Comparison of ENCODE assay signal across 34 cellular contexts in genomic region chrX:149571770-149572169, GRCh38. TPM values are rescaled to one million over a fixed set of nuclear protein-coding genes. Genes with fewer than 3 reads are reported as not detected.
"Had no signal": no experiment of that assay in that cellular context is flagged by ENCODE, and none has a peak within 500 bp of the region (broad histone marks: within the 10 kb centered on the region; RNA-seq: fewer than 3 reads in every experiment).

No MANE protein-coding gene starts in this region.

- ATAC-seq: activated naive CD8-positive, alpha-beta T cell treated with anti-CD3 and anti-CD28 coated beads, Interleukin-2, amount 50 U/mL, for 24 hours; activated T-helper 17 cell treated with anti-CD3 and anti-CD28 coated beads, Interleukin-2, amount 50 U/mL, for 72 hours; gastrocnemius medialis; naive thymus-derived CD4-positive, alpha-beta T cell; pancreas; psoas muscle; stimulated activated memory B cell treated with anti-CD40 and anti-IgM and Interleukin-4, amounts not matched to agents 10 μg/mL and 1 μg/mL and 100 μg/mL, for 72 hours; stimulated activated naive CD8-positive, alpha-beta T cell treated with anti-CD3 and anti-CD28 coated beads, Interleukin-15, amount 100 ng/mL, for 72 hours; T-cell had no signal

- H3K36me3 ChIP-seq: gastrocnemius medialis, pancreas, upper lobe of left lung had no signal

- DNase-seq: activated CD4-positive, alpha-beta memory T cell treated with anti-CD3 and anti-CD28 coated beads, Interleukin-2, amount 10 ng/mL, durations not matched to agents 7 days and 5 days; activated CD4-positive, alpha-beta T cell treated with anti-CD3 and anti-CD28 coated beads, Interleukin-2, amount 10 ng/mL, durations not matched to agents 7 days and 5 days; activated CD8-positive, alpha-beta memory T cell treated with anti-CD3 and anti-CD28 coated beads, Interleukin-2, amount 50 U/mL, for 48 hours; activated naive CD8-positive, alpha-beta T cell treated with anti-CD3 and anti-CD28 coated beads, Interleukin-2, amount 50 U/mL, for 24 hours; activated T-cell treated with anti-CD3 and anti-CD28 coated beads, Interleukin-2, amount 50 U/mL, for 24 hours; amygdala; effector memory CD4-positive, alpha-beta T cell; erythroblast; gastrocnemius medialis; glutamatergic neuron; kidney; naive thymus-derived CD4-positive, alpha-beta T cell; nucleus accumbens; pancreas; psoas muscle; stimulated activated CD4-positive, alpha-beta T cell treated with anti-CD3 and anti-CD28 coated beads, Interleukin-1b, Interleukin-23, amount 100 ng/mL, for 48 hours; stimulated activated CD4-positive, alpha-beta T cell treated with anti-CD3 and anti-CD28 coated beads, Interleukin-4, amount 100 ng/mL, for 4 hours; stimulated activated CD8-positive, alpha-beta memory T cell treated with anti-CD3 and anti-CD28 coated beads, Interleukin-4, amount 100 ng/mL, for 48 hours; stimulated activated naive CD8-positive, alpha-beta T cell treated with anti-CD3 and anti-CD28 coated beads, Interleukin-15, amount 100 ng/mL, for 72 hours; substantia nigra; T-cell; upper lobe of left lung had no signal

- H3K27me3 ChIP-seq: gastrocnemius medialis, upper lobe of left lung had no signal

- H3K4me3 Mint-ChIP-seq: activated CD4-positive, alpha-beta memory T cell treated with anti-CD3 and anti-CD28 coated beads, Interleukin-2, amount 10 ng/mL, durations not matched to agents 7 days and 5 days; activated CD4-positive, alpha-beta T cell treated with anti-CD3 and anti-CD28 coated beads, Interleukin-2, amount 10 ng/mL, durations not matched to agents 7 days and 5 days; activated naive CD4-positive, alpha-beta T cell treated with anti-CD3 and anti-CD28 coated beads, Interleukin-2, amount 50 U/mL, for 24 hours; activated naive CD8-positive, alpha-beta T cell treated with anti-CD3 and anti-CD28 coated beads, Interleukin-2, amount 50 U/mL, for 24 hours; activated T-cell treated with anti-CD3 and anti-CD28 coated beads, Interleukin-2, amount 50 U/mL, for 24 hours; activated T-helper 17 cell treated with anti-CD3 and anti-CD28 coated beads, Interleukin-2, amount 50 U/mL, for 72 hours; central memory CD8-positive, alpha-beta T cell; mesothelial cell of epicardium; naive thymus-derived CD4-positive, alpha-beta T cell; stimulated activated memory B cell treated with anti-CD40 and anti-IgM and Interleukin-4, amounts not matched to agents 10 μg/mL and 1 μg/mL and 100 μg/mL, for 72 hours; stimulated activated naive CD8-positive, alpha-beta T cell treated with anti-CD3 and anti-CD28 coated beads, Interleukin-15, amount 100 ng/mL, for 72 hours; T-cell had no signal

- H3K27me3 Mint-ChIP-seq: activated CD4-positive, alpha-beta memory T cell treated with anti-CD3 and anti-CD28 coated beads, Interleukin-2, amount 10 ng/mL, durations not matched to agents 7 days and 5 days; activated CD4-positive, alpha-beta T cell treated with anti-CD3 and anti-CD28 coated beads, Interleukin-2, amount 10 ng/mL, durations not matched to agents 7 days and 5 days; activated naive CD4-positive, alpha-beta T cell treated with anti-CD3 and anti-CD28 coated beads, Interleukin-2, amount 50 U/mL, for 24 hours; activated T-helper 17 cell treated with anti-CD3 and anti-CD28 coated beads, Interleukin-2, amount 50 U/mL, for 72 hours; naive thymus-derived CD4-positive, alpha-beta T cell; stimulated activated memory B cell treated with anti-CD40 and anti-IgM and Interleukin-4, amounts not matched to agents 10 μg/mL and 1 μg/mL and 100 μg/mL, for 72 hours; stimulated activated naive CD8-positive, alpha-beta T cell treated with anti-CD3 and anti-CD28 coated beads, Interleukin-15, amount 100 ng/mL, for 72 hours had no signal

- H3K27ac Mint-ChIP-seq: activated CD4-positive, alpha-beta memory T cell treated with anti-CD3 and anti-CD28 coated beads, Interleukin-2, amount 10 ng/mL, durations not matched to agents 7 days and 5 days; activated CD4-positive, alpha-beta T cell treated with anti-CD3 and anti-CD28 coated beads, Interleukin-2, amount 10 ng/mL, durations not matched to agents 7 days and 5 days; activated naive CD4-positive, alpha-beta T cell treated with anti-CD3 and anti-CD28 coated beads, Interleukin-2, amount 50 U/mL, for 24 hours; activated naive CD8-positive, alpha-beta T cell treated with anti-CD3 and anti-CD28 coated beads, Interleukin-2, amount 50 U/mL, for 24 hours; activated T-cell treated with anti-CD3 and anti-CD28 coated beads, Interleukin-2, amount 50 U/mL, for 24 hours; mesothelial cell of epicardium; stimulated activated memory B cell treated with anti-CD40 and anti-IgM and Interleukin-4, amounts not matched to agents 10 μg/mL and 1 μg/mL and 100 μg/mL, for 72 hours; stimulated activated naive CD8-positive, alpha-beta T cell treated with anti-CD3 and anti-CD28 coated beads, Interleukin-15, amount 100 ng/mL, for 72 hours; T-cell had no signal

- H3K4me1 Mint-ChIP-seq: activated naive CD4-positive, alpha-beta T cell treated with anti-CD3 and anti-CD28 coated beads, Interleukin-2, amount 50 U/mL, for 24 hours; activated T-helper 17 cell treated with anti-CD3 and anti-CD28 coated beads, Interleukin-2, amount 50 U/mL, for 72 hours; central memory CD8-positive, alpha-beta T cell; stimulated activated memory B cell treated with anti-CD40 and anti-IgM and Interleukin-4, amounts not matched to agents 10 μg/mL and 1 μg/mL and 100 μg/mL, for 72 hours had no signal

- H3K9me3 ChIP-seq: gastrocnemius medialis, pancreas, psoas muscle, upper lobe of left lung had no signal

- H3K4me2 ChIP-seq: smooth muscle cell had no signal

- H3K27ac ChIP-seq: gastrocnemius medialis, pancreas, psoas muscle, upper lobe of left lung had no signal

- H3K4me1 ChIP-seq: gastrocnemius medialis, pancreas, psoas muscle, upper lobe of left lung had no signal

- FAIRE-seq: bronchial epithelial cell, colon, kidney, pancreas had no signal

- H3K9me3 Mint-ChIP-seq: activated CD4-positive, alpha-beta memory T cell treated with anti-CD3 and anti-CD28 coated beads, Interleukin-2, amount 10 ng/mL, durations not matched to agents 7 days and 5 days; activated CD4-positive, alpha-beta T cell treated with anti-CD3 and anti-CD28 coated beads, Interleukin-2, amount 10 ng/mL, durations not matched to agents 7 days and 5 days; activated naive CD4-positive, alpha-beta T cell treated with anti-CD3 and anti-CD28 coated beads, Interleukin-2, amount 50 U/mL, for 24 hours; activated naive CD8-positive, alpha-beta T cell treated with anti-CD3 and anti-CD28 coated beads, Interleukin-2, amount 50 U/mL, for 24 hours; activated T-cell treated with anti-CD3 and anti-CD28 coated beads, Interleukin-2, amount 50 U/mL, for 24 hours; activated T-helper 17 cell treated with anti-CD3 and anti-CD28 coated beads, Interleukin-2, amount 50 U/mL, for 72 hours; central memory CD8-positive, alpha-beta T cell; naive thymus-derived CD4-positive, alpha-beta T cell; stimulated activated memory B cell treated with anti-CD40 and anti-IgM and Interleukin-4, amounts not matched to agents 10 μg/mL and 1 μg/mL and 100 μg/mL, for 72 hours; stimulated activated naive CD8-positive, alpha-beta T cell treated with anti-CD3 and anti-CD28 coated beads, Interleukin-15, amount 100 ng/mL, for 72 hours; T-cell had no signal

- H3K4me3 ChIP-seq: gastrocnemius medialis, pancreas, psoas muscle, smooth muscle cell, upper lobe of left lung had no signal

- H3K36me3 Mint-ChIP-seq: activated naive CD4-positive, alpha-beta T cell treated with anti-CD3 and anti-CD28 coated beads, Interleukin-2, amount 50 U/mL, for 24 hours; mesothelial cell of epicardium; naive thymus-derived CD4-positive, alpha-beta T cell; stimulated activated memory B cell treated with anti-CD40 and anti-IgM and Interleukin-4, amounts not matched to agents 10 μg/mL and 1 μg/mL and 100 μg/mL, for 72 hours; T-cell had no signal

RNA-seq across cellular contexts. Expression of gene MAGEA9B, which starts 15.5 kb away (rescaled TPM):
- total RNA-seq: activated CD4-positive, alpha-beta memory T cell treated with anti-CD3 and anti-CD28 coated beads, Interleukin-2, amount 10 ng/mL, durations not matched to agents 7 days and 5 days; activated CD4-positive, alpha-beta T cell treated with anti-CD3 and anti-CD28 coated beads, Interleukin-2, amount 10 ng/mL, durations not matched to agents 7 days and 5 days; activated T-helper 17 cell treated with anti-CD3 and anti-CD28 coated beads, Interleukin-2, amount 50 U/mL, for 72 hours; bronchial epithelial cell; dermis microvascular lymphatic vessel endothelial cell; gastrocnemius medialis; kidney; lower leg skin; mesothelial cell of epicardium; naive thymus-derived CD4-positive, alpha-beta T cell; pancreas; psoas muscle; smooth muscle cell; T-cell; T-helper 2 cell treated with Interferon-gamma antibody and Interleukin-4, amounts not matched to agents 100 ng/mL and 5 ng/mL, for 36 hours; upper lobe of left lung had no signal
- polyA plus RNA-seq: naive thymus-derived CD4-positive, alpha-beta T cell; neural cell; pancreas; psoas muscle; smooth muscle cell had no signal

RNA-seq across cellular contexts. Expression of gene HSFX3, which starts 22.0 kb away (rescaled TPM):
- total RNA-seq: activated CD4-positive, alpha-beta memory T cell treated with anti-CD3 and anti-CD28 coated beads, Interleukin-2, amount 10 ng/mL, durations not matched to agents 7 days and 5 days; activated CD4-positive, alpha-beta T cell treated with anti-CD3 and anti-CD28 coated beads, Interleukin-2, amount 10 ng/mL, durations not matched to agents 7 days and 5 days; activated T-helper 17 cell treated with anti-CD3 and anti-CD28 coated beads, Interleukin-2, amount 50 U/mL, for 72 hours; bronchial epithelial cell; dermis microvascular lymphatic vessel endothelial cell; gastrocnemius medialis; kidney; lower leg skin; mesothelial cell of epicardium; naive thymus-derived CD4-positive, alpha-beta T cell; pancreas; smooth muscle cell; T-cell; T-helper 2 cell treated with Interferon-gamma antibody and Interleukin-4, amounts not matched to agents 100 ng/mL and 5 ng/mL, for 36 hours; upper lobe of left lung had no signal
- polyA plus RNA-seq: naive thymus-derived CD4-positive, alpha-beta T cell; neural cell; pancreas; psoas muscle; smooth muscle cell had no signal

RNA-seq across cellular contexts. Expression of gene HSFX2, which starts 23.3 kb away (rescaled TPM):
- total RNA-seq: activated CD4-positive, alpha-beta memory T cell treated with anti-CD3 and anti-CD28 coated beads, Interleukin-2, amount 10 ng/mL, durations not matched to agents 7 days and 5 days; activated T-helper 17 cell treated with anti-CD3 and anti-CD28 coated beads, Interleukin-2, amount 50 U/mL, for 72 hours; bronchial epithelial cell; lower leg skin; mesothelial cell of epicardium; T-cell; T-helper 2 cell treated with Interferon-gamma antibody and Interleukin-4, amounts not matched to agents 100 ng/mL and 5 ng/mL, for 36 hours had no signal
- polyA plus RNA-seq: naive thymus-derived CD4-positive, alpha-beta T cell; smooth muscle cell had no signal
